ENCODE assay signal across 1 cellular context in the genomic region with DNA sequence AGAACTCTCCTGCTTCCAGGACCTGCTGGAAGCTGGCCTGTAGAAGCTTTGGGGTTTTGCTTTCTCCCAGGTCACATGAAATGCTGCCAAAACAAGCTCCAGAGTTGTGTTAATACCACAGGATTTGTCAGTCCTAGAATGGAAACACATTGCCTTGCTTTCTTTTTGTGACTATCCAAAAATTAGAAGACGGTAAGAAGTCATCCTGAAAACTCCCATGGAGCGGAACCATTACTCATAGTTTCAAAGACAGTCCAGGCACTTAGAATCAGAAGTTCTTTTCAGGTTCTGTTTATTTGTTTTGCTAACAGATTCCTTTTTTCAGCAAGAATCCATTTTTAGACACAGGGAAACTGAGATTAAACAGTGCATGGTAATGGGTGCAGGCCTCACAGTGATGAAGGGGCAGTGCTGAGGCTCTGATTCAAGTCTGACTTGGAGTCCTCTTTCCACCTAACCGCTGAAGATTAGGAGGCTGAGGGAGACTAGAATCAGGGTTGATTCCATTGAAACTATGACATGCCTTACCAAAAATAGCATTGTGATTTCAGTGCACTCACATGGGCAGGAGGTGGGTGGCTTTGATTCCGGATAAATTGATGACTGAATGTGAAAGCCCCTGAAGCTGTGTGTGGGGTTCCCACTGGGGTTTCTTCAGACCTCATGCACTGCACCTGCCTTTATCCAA.
TF ChIP-seq lines count a peak whose summit lies in the region.

No MANE protein-coding gene starts in this region.

TF ChIP-seq in GM23338, 12 proteins besides CTCF, POLR2A, EP300 and RAD21 (continued from another document):
- TF ChIP-seq REST (IDR thresholded peaks at IDR 0.05; ENCODE audit: unreplicated experiment), result no peak
- no peak for TF ChIP-seq NANOG (IDR thresholded peaks at IDR 0.05; ENCODE audit: borderline replicate concordance)
